In the genomic region with DNA sequence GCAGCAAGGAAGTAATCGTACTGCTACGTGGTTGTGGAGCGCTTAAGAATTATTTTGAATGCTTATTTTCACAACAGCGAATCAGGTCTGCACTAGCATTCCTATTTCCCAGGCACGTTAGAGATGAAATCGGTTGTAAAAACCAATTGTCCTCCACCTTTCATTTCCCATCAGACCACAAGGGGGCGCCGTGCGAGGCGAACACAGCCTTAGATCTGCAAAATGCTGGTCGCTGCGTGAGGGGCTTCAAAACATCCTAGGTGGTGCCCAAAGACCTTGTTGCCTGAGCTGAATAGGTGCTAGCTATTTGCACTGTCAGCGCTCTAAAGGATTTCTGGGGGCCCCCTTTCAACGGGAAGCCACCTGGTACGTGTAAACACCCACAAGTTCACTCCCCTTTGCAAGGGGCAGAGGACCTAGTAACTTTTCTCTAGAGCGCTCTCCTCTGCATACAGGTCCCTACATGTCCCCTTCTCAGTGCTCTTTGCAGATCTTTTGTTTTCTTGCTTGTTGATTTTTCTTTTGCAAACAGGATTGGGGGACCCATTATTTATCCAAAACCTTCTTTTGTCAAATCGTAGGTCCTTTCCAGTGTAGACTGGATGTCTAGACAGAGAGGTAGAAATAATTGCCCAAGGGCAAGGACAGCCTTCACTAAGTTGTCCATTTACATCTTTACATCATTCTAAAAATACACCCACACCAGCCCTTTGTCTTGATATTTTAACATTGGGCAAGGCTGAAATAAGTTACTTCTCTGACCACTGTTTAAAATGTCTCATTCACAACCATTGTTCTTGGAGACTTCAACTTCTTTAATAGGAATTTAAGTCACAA, we compare ENCODE assay signal across 7 cellular contexts. TPM values are rescaled to one million over a fixed set of nuclear protein-coding genes. Genes with fewer than 3 reads are reported as not detected.
DNase-seq lines count a peak whose midpoint lies in the region; ATAC-seq, FAIRE-seq and TF ChIP-seq lines count a peak whose summit lies in the region.

No MANE protein-coding gene starts in this region.

- H3K4me3 ChIP-seq in body of pancreas (no peak overlapping the region), keratinocyte (ENCODE audit: control insufficient read depth in 2 of 3, extremely low read depth in 1 of 3, insufficient read depth in 2 of 3, low read depth in 1 of 3, low read length in 3 of 3) (no peak overlapping the region)

- FAIRE-seq in TTC549 (lab: Jason Lieb, UNC) = peak; percentile 92
- peak; percentile 76 for FAIRE-seq in keratinocyte (lab: Jason Lieb, UNC)

- TF ChIP-seq CTCF in GM12872 (IDR thresholded peaks at IDR 0.05; ENCODE audit: insufficient read depth, low read depth, low read length) (peak; percentile 88), LNCAP (IDR thresholded peaks at IDR 0.05) (peak; percentile 72), body of pancreas (IDR thresholded peaks at IDR 0.05) (peak; percentile 72 to 93 (median 75)), keratinocyte (optimal IDR thresholded peaks at IDR 0.05 in 1 of 3, IDR thresholded peaks at IDR 0.05 in 1 of 3, conservative IDR thresholded peaks at IDR 0.05 in 1 of 3; ENCODE audit: extremely low read depth in 1 of 3, insufficient read depth in 2 of 3, low read length in 3 of 3) (peak; percentile 81 to 90 (median 84))

- no peaks in the 10 kb centered on the region for H3K27me3 ChIP-seq in body of pancreas
- H3K27me3 ChIP-seq in keratinocyte (ENCODE audit: control insufficient read depth, extremely low read depth, insufficient read depth, low read length) = no peaks in the 10 kb centered on the region

- H3K36me3 ChIP-seq in body of pancreas (replicated peaks in 1 of 2; ENCODE audit: insufficient read depth in 1 of 2, low read depth in 2 of 2) (no peaks in the 10 kb centered on the region), keratinocyte (ENCODE audit: control insufficient read depth in 2 of 2, extremely low read depth in 1 of 2, insufficient read depth in 2 of 2, low read length in 2 of 2) (no peaks in the 10 kb centered on the region)

- WGBS in body of pancreas, 2 donors = 17 to 19% methylated on average over 15 to 17 of the region's 17 CpGs

- TF ChIP-seq POLR2A in body of pancreas (IDR thresholded peaks at IDR 0.05) = no peak

- H3K9me3 ChIP-seq in body of pancreas = no peaks in the 10 kb centered on the region
- H3K9me3 ChIP-seq in keratinocyte (ENCODE audit: control insufficient read depth, low read depth, low read length) = no peaks in the 10 kb centered on the region

- no peaks in the 10 kb centered on the region for H3K9me1 ChIP-seq in keratinocyte (ENCODE audit: control insufficient read depth, extremely low read depth, insufficient read depth, low read length)

- H2AFZ ChIP-seq in keratinocyte (ENCODE audit: control insufficient read depth, low read length) = no peak overlapping the region

- DNase-seq in body of pancreas (peak; percentile 63 to 77 (median 68)), keratinocyte (ENCODE audit: low read depth, low spot score) (no peak)
- peak; percentile 84 for DNase-seq in stimulated activated CD4-positive, alpha-beta T cell treated with anti-CD3 and anti-CD28 coated beads, Interleukin-2, amount 100 ng/mL, for 24 hours

- H3K4me1 ChIP-seq in body of pancreas (no peaks in the 10 kb centered on the region), keratinocyte (ENCODE audit: control insufficient read depth, extremely low read depth, insufficient read depth, low read length) (no peaks in the 10 kb centered on the region)

- no peak overlapping the region for H3K9ac ChIP-seq in keratinocyte (ENCODE audit: control insufficient read depth, extremely low read depth, insufficient read depth, low read length)

- peak overlapping the region; percentile 61 for H3K4me2 ChIP-seq in keratinocyte (ENCODE audit: control insufficient read depth, extremely low read depth, insufficient read depth, low read depth, low read length)

- no peaks in the 10 kb centered on the region for H4K20me1 ChIP-seq in keratinocyte (ENCODE audit: control insufficient read depth, extremely low read depth, insufficient read depth, low read length)

- no peaks in the 10 kb centered on the region for H3K79me2 ChIP-seq in keratinocyte (ENCODE audit: control insufficient read depth, insufficient read depth, low read length)

- intact Hi-C loops in body of pancreas (cut with DNase I) = loop anchor here (10.0 kb wide), 1 partner anchor 322 kb away; no protein-coding TSS in a partner anchor

- ATAC-seq in body of pancreas (peak; percentile 38), HG02759 (IDR thresholded peaks at IDR 0.05; ENCODE audit: unreplicated experiment) (no peak)

- dilution Hi-C loops in keratinocyte (cut with MboI; ENCODE audit: extremely low pct_ligation_motif_present, low sequenced_read_pairs) = no loop called here

- H3K27ac ChIP-seq in body of pancreas (no peak overlapping the region), keratinocyte (ENCODE audit: control insufficient read depth, insufficient read depth, low read length) (no peak overlapping the region)

RNA-seq across cellular contexts. Expression of gene NEDD9, which starts 59.7 kb away (rescaled TPM):
- total RNA-seq in body of pancreas = 10 to 100 TPM; 22.8 to 58.3 TPM
- 3.3 to 4.3 TPM (median 4.1 TPM) in 3 replicates for polyA plus RNA-seq in keratinocyte
- 3.2 TPM for polyA plus RNA-seq in keratinocyte (2011; ENCODE audit: low read depth)
- polyA plus RNA-seq in keratinocyte (2011; cell fraction: cytosol; rRNA removed) = 2.6 and 3.2 TPM in 2 replicates
- 7.6 and 10.8 TPM in 2 replicates for polyA plus RNA-seq in keratinocyte (2011; cell fraction: nucleus; rRNA removed)
- polyA plus RNA-seq in keratinocyte (2012; ENCODE audit: low replicate concordance) = 2.7 and 3.5 TPM in 2 replicates
- 6.8 to 8.7 TPM (median 8.4 TPM) in 3 replicates for polyA minus RNA-seq in keratinocyte
- 4.4 TPM for polyA minus RNA-seq in keratinocyte (2011; cell fraction: cytosol; rRNA and poly(A)+ RNA removed)
- polyA minus RNA-seq in keratinocyte (2011; cell fraction: nucleus; rRNA and poly(A)+ RNA removed) = 8.1 and 19.7 TPM in 2 replicates
